16 cellular contexts compared by ENCODE assay signal in genomic region chr14:62077676-62078261, GRCh38.
A peak's percentile ranks its signal among the peaks of the same experiment; 100 is the strongest.
DNase-seq lines count a peak whose midpoint lies in the region; ATAC-seq lines count a peak whose summit lies in the region.
"Had no signal": no experiment of that assay in that cellular context is flagged by ENCODE, and none has a peak within 500 bp of the region (broad histone marks: within the 10 kb centered on the region; RNA-seq: fewer than 3 reads in every experiment).

No MANE protein-coding gene starts in this region.

- H3K79me2 ChIP-seq in Karpas-422 (ENCODE audit: low read length) = no peaks in the 10 kb centered on the region

- no peaks in the 10 kb centered on the region for H3K9me3 ChIP-seq in Karpas-422 (ENCODE audit: low read length)
- H3K9me3 ChIP-seq: gastroesophageal sphincter, thoracic aorta had no signal

- H3K36me3 ChIP-seq in Karpas-422 (ENCODE audit: insufficient read depth, low read length) = no peaks in the 10 kb centered on the region
- H3K36me3 ChIP-seq: gastroesophageal sphincter, thoracic aorta had no signal

- H3K27me3 ChIP-seq in Karpas-422 (ENCODE audit: low read length) = no peaks in the 10 kb centered on the region
- H3K27me3 ChIP-seq: gastroesophageal sphincter had no signal

- H3K9ac ChIP-seq in Karpas-422 (ENCODE audit: low read length) = peak overlapping the region; percentile 35

- peak; percentile 10 for DNase-seq in stimulated activated CD4-positive, alpha-beta T cell treated with anti-CD3 and anti-CD28 coated beads, Interleukin-2, amount 100 ng/mL, for 4 hours (ENCODE audit: low read depth)
- DNase-seq in stimulated activated CD4-positive, alpha-beta T cell treated with anti-CD3 and anti-CD28 coated beads, Interleukin-2, amount 100 ng/mL, for 48 hours = no peak
- peak; percentile 65 for DNase-seq in Karpas-422
- DNase-seq in central memory CD4-positive, alpha-beta T cell = peak; percentile 14
- no peak for DNase-seq in NK-92 treated with Interleukin-12 subunit alpha and Interleukin-12 subunit beta, amount 100 ng/mL, for 24 hours (lab: John Stamatoyannopoulos, UW)
- no peak for DNase-seq in DMS114 treated with DMSO at 0.1 percent for 48 hours (lab: John Stamatoyannopoulos, UW; ENCODE audit: unreplicated experiment)
- no peak for DNase-seq in GOT3 (lab: John Stamatoyannopoulos, UW)
- DNase-seq: activated CD4-positive, alpha-beta memory T cell treated with anti-CD3 and anti-CD28 coated beads, Interleukin-2, amount 10 ng/mL, durations not matched to agents 7 days and 5 days; activated effector memory CD4-positive, alpha-beta T cell treated with anti-CD3 and anti-CD28 coated beads, Interleukin-2, amount 50 U/mL, for 16 hours; DMS79; NCI-H1930; posterior cingulate gyrus had no signal

- no peaks in the 10 kb centered on the region for H4K20me1 ChIP-seq in Karpas-422 (ENCODE audit: insufficient read depth, low read depth, low read length)

- H3K4me2 ChIP-seq in Karpas-422 (ENCODE audit: low read depth, low read length, poor library complexity, severe bottlenecking) = peak overlapping the region; percentile 67

- H3K9me2 ChIP-seq in Karpas-422 (replicated peaks; ENCODE audit: insufficient read depth, low read length) = no peaks in the 10 kb centered on the region

- no peak for ATAC-seq in GM18519 (IDR thresholded peaks at IDR 0.05; ENCODE audit: low FRiP score, unreplicated experiment)
- ATAC-seq: gastroesophageal sphincter had no signal

- H2AFZ ChIP-seq in Karpas-422 (ENCODE audit: low read length) = no peak overlapping the region

- peaks cover 62% of the 10 kb centered on the region for H3K4me1 ChIP-seq in Karpas-422 (ENCODE audit: low read length)
- H3K4me1 ChIP-seq: gastroesophageal sphincter had no signal

- H3K27ac ChIP-seq in Karpas-422 (ENCODE audit: low read length) = peak overlapping the region; percentile 94
- H3K27ac ChIP-seq: gastroesophageal sphincter, RWPE1, thoracic aorta had no signal

- no peak overlapping the region for H3K4me3 ChIP-seq in Karpas-422 (ENCODE audit: low read length)
- H3K4me3 ChIP-seq: gastroesophageal sphincter, thoracic aorta had no signal

Comparison
In these comparisons a context has a peak if more than half of its experiments do, and no peak if none do; other contexts are left out.
1. DNase-seq: peak in stimulated activated CD4-positive, alpha-beta T cell treated with anti-CD3 and anti-CD28 coated beads, Interleukin-2, amount 100 ng/mL, for 4 hours (single experiment), Karpas-422 (single experiment) and central memory CD4-positive, alpha-beta T cell (single experiment); none in stimulated activated CD4-positive, alpha-beta T cell treated with anti-CD3 and anti-CD28 coated beads, Interleukin-2, amount 100 ng/mL, for 48 hours (0 of 2), NK-92 treated with Interleukin-12 subunit alpha and Interleukin-12 subunit beta, amount 100 ng/mL, for 24 hours (single experiment), DMS114 treated with DMSO at 0.1 percent for 48 hours (single experiment) and GOT3 (single experiment).